Comparison of ENCODE assay signal across 8 cellular contexts in genomic region chr4:1290165-1290977, GRCh38. TPM values are rescaled to one million over a fixed set of nuclear protein-coding genes. Genes with fewer than 3 reads are reported as not detected.
DNase-seq lines count a peak whose midpoint lies in the region; ATAC-seq, FAIRE-seq and TF ChIP-seq lines count a peak whose summit lies in the region.

No MANE protein-coding gene starts in this region.

- BruUV-seq in GM12878 (replicated peaks; lab: Mats Ljungman, UMichigan): no TSS peak

- H3K4me2 ChIP-seq in GM12878 (ENCODE audit: control insufficient read depth, insufficient read depth): peak overlapping the region; percentile 44

- no peak for DNase-seq in activated T-cell treated with anti-CD3 and anti-CD28 coated beads, Interleukin-2, amount 50 U/mL, for 4 hours
- DNase-seq in activated T-cell treated with anti-CD3 and anti-CD28 coated beads for 4 hours: no peak
- DNase-seq in HuH-7.5 (ENCODE audit: low spot score): peak; percentile 58
- DNase-seq in GM12878 (ENCODE audit: low read depth, low spot score): no peak
- DNase-seq in left lung: no peak
- DNase-seq in thyroid gland: peak; percentile 50
- no peak for DNase-seq in GM19238 (ENCODE audit: insufficient read length, low spot score)

- H3K27ac ChIP-seq in GM12878 (ENCODE audit: control insufficient read depth, insufficient read depth) (peak overlapping the region; percentile 78), left lung (peak overlapping the region; percentile 67 to 85), thyroid gland (peak overlapping the region; percentile 38 to 70 (median 68))

- no peak for TF ChIP-seq CTCF in GM12878 (IDR thresholded peaks at IDR 0.05 in 2 of 3, conservative IDR thresholded peaks at IDR 0.05 in 1 of 3; ENCODE audit: control insufficient read depth in 2 of 3, extremely low read depth in 1 of 3, insufficient read depth in 1 of 3, low read depth in 3 of 3, low read length in 3 of 3)
- no peak for TF ChIP-seq CTCF in left lung (IDR thresholded peaks at IDR 0.05)
- no peak for TF ChIP-seq CTCF in thyroid gland (IDR thresholded peaks at IDR 0.05)

- H2AFZ ChIP-seq in GM12878 (ENCODE audit: control insufficient read depth, low read depth, low read length): no peak overlapping the region

- H3K27me3 Mint-ChIP-seq in activated T-cell treated with anti-CD3 and anti-CD28 coated beads, Interleukin-2, amount 50 U/mL, for 4 hours (ENCODE audit: low read depth): no peaks in the 10 kb centered on the region

- no peak for FAIRE-seq in GM12878 (lab: Jason Lieb, UNC)

- H3K9ac ChIP-seq in GM12878 (ENCODE audit: control insufficient read depth, insufficient read depth, low read length): peak overlapping the region; percentile 85

- peak; percentile 3 to 15 for ATAC-seq in activated T-cell treated with anti-CD3 and anti-CD28 coated beads, Interleukin-2, amount 50 U/mL, for 4 hours
- ATAC-seq in GM12878: peak; percentile 2; the same call in 2 of the 3 replicates
- ATAC-seq in left lung: peak; percentile 4
- no peak for ATAC-seq in GM18858 (IDR thresholded peaks at IDR 0.05; ENCODE audit: unreplicated experiment)

- H3K27me3 ChIP-seq in GM12878 (replicated peaks in 1 of 2; ENCODE audit: control insufficient read depth in 2 of 2, insufficient read depth in 2 of 2, low read length in 1 of 2) (no peaks in the 10 kb centered on the region), left lung (no peaks in the 10 kb centered on the region), thyroid gland (no peaks in the 10 kb centered on the region)

- peak overlapping the region; percentile 92 for H3K4me3 Mint-ChIP-seq in activated T-cell treated with anti-CD3 and anti-CD28 coated beads, Interleukin-2, amount 50 U/mL, for 4 hours

- H3K4me1 ChIP-seq in GM12878 (ENCODE audit: control insufficient read depth, insufficient read depth, low read length): peaks cover 19% of the 10 kb centered on the region
- H3K4me1 ChIP-seq in left lung: peaks cover 8 to 58% of the 10 kb centered on the region in 2 donors
- peaks cover 32 to 42% of the 10 kb centered on the region in 2 donors for H3K4me1 ChIP-seq in thyroid gland

- peaks cover 51% of the 10 kb centered on the region for H3K79me2 ChIP-seq in GM12878 (ENCODE audit: control insufficient read depth, insufficient read depth, low read length)

- no peak for TF ChIP-seq EP300 in GM12878 (IDR thresholded peaks at IDR 0.05; ENCODE audit: borderline replicate concordance in 1 of 2, control insufficient read depth in 1 of 2, low read depth in 2 of 2, low read length in 2 of 2)

- no peak for TF ChIP-seq RAD21 in GM12878 (IDR thresholded peaks at IDR 0.05; ENCODE audit: insufficient read depth, low read depth, low read length)

- H3K9me3 ChIP-seq in GM12878 (replicated peaks; ENCODE audit: control insufficient read depth, insufficient read depth, low read length) (no peaks in the 10 kb centered on the region; the same call in 1 of the 3 replicates), left lung (peaks cover 0 to 4% of the 10 kb centered on the region in 2 donors), thyroid gland (no peaks in the 10 kb centered on the region)

- peaks cover 6% of the 10 kb centered on the region for H3K36me3 Mint-ChIP-seq in activated T-cell treated with anti-CD3 and anti-CD28 coated beads, Interleukin-2, amount 50 U/mL, for 4 hours (ENCODE audit: insufficient read depth)

- RAD21 ChIA-PET in GM12878 (lab: Charles Lee; ENCODE audit: unreplicated experiment): interaction anchor here (0.6 to 3.4 kb wide), 5 partner anchors 23 to 160 kb away, joined by 3 to 28 read pairs (median 3); partner anchors contain the start of gene UVSSA

- peak; percentile 57 for TF ChIP-seq POLR2A in GM12878 (IDR thresholded peaks at IDR 0.05; ENCODE audit: low read depth, low read length)
- TF ChIP-seq POLR2A in thyroid gland (IDR thresholded peaks at IDR 0.05): no peak

- H3K4me3 ChIP-seq in GM12878 (peak overlapping the region; percentile 87), left lung (peak overlapping the region; percentile 85 to 94), thyroid gland (replicated peaks in 1 of 3) (peak overlapping the region; percentile 27 to 89 (median 82))

- H3K36me3 ChIP-seq in GM12878 (ENCODE audit: control insufficient read depth in 2 of 2, insufficient read depth in 2 of 2, low read length in 1 of 2): no peaks in the 10 kb centered on the region; a peak in 1 of 4 replicates
- peaks cover 0 to 6% of the 10 kb centered on the region in 2 donors for H3K36me3 ChIP-seq in left lung
- no peaks in the 10 kb centered on the region for H3K36me3 ChIP-seq in thyroid gland

- in situ Hi-C loops in GM12878 (cut with MboI): loop anchor here (5.0 kb wide), 1 partner anchor 57 kb away; the partner anchor contains the start of gene UVSSA

- POLR2A ChIA-PET in GM12878 (lab: Charles Lee): interaction anchor here (1.0 to 2.1 kb wide), 4 partner anchors 41 to 509 kb away, joined by 4 to 9 read pairs (median 6); partner anchors contain the start of genes CTBP1 and UVSSA

- peaks cover 46% of the 10 kb centered on the region for H3K4me1 Mint-ChIP-seq in activated T-cell treated with anti-CD3 and anti-CD28 coated beads, Interleukin-2, amount 50 U/mL, for 4 hours (ENCODE audit: low read depth)

- SMC1A ChIA-PET in GM12878 (lab: Charles Lee; ENCODE audit: uncharacterized antibody, unreplicated experiment): interaction anchor here (1.0 to 3.0 kb wide), 5 partner anchors 19 to 106 kb away, joined by 3 to 15 read pairs (median 4); partner anchors contain the start of gene UVSSA

- intact Hi-C loops in GM12878 (cut with micrococcal nuclease; ENCODE audit: unreplicated experiment): no loop called here
- intact Hi-C loops in left lung (cut with DNase I): no loop called here
- intact Hi-C loops in thyroid gland (cut with DNase I): no loop called here

- WGBS in GM12878 (ENCODE audit: insufficient coverage, insufficient replicate concordance, low lambda C conversion rate, missing lambda C conversion rate): 3% methylated on average over 33 of the region's 47 CpGs
- 1 to 2% methylated on average over 22 to 23 of the region's 47 CpGs for WGBS in thyroid gland, 2 donors

- CTCF ChIA-PET in GM12878 (lab: Yijun Ruan, JAX): interaction anchor here (0.6 to 2.3 kb wide), 7 partner anchors 10 to 403 kb away, joined by 3 to 12 read pairs (median 4); no protein-coding TSS in a partner anchor

- H3K9me3 Mint-ChIP-seq in activated T-cell treated with anti-CD3 and anti-CD28 coated beads, Interleukin-2, amount 50 U/mL, for 4 hours: no peaks in the 10 kb centered on the region

- H4K20me1 ChIP-seq in GM12878 (ENCODE audit: control insufficient read depth, insufficient read depth): no peaks in the 10 kb centered on the region

RNA-seq across cellular contexts. Expression of gene MAEA, which starts 0.7 kb away (rescaled TPM):
- total RNA-seq in activated T-cell treated with anti-CD3 and anti-CD28 coated beads, Interleukin-2, amount 50 U/mL, for 4 hours: 10 to 100 TPM; 61.9 to 66.9 (median 65.3) TPM
- 57.4 and 73.6 TPM in 2 replicates for total RNA-seq in GM12878 (2013; cell fraction: nucleolus; rRNA removed)
- total RNA-seq in GM12878 (2014; rRNA removed) (47.1 and 52.1 TPM in 2 replicates), GM12878 (2014; rRNA removed; fragmentation: Illumina TruSeq; extraction: Trizol) (19.2 and 23.9 TPM in 2 replicates), GM12878 (2021) (61.7 and 63.1 TPM in 2 replicates), left lung (10 to 100 TPM; 43.8 to 56.3 TPM), thyroid gland (10 to 100 TPM; 85.3 to 99.5 (median 87.3) TPM)
- polyA plus RNA-seq in GM12878 (2011; ENCODE audit: low read depth): 13.5 TPM
- polyA plus RNA-seq in GM12878 (2011; rRNA removed) (35.0 and 57.0 TPM in 2 replicates), GM12878 (2014; fragmentation: Illumina TruSeq; extraction: Trizol) (8.8 and 21.4 TPM in 2 replicates), GM12878 (2014; fragmentation: Nextera tagmentation; extraction: Ambion mirVana) (1 to 10 TPM; 3.6 to 7.5 TPM), GM12878 (2014; rRNA removed) (63.7 and 67.3 TPM in 2 replicates), GM12878 (2016; fragmentation: Nextera tagmentation; extraction: Ambion mirVana) (10 to 100 TPM; 63.6 to 67.1 TPM)
- polyA plus RNA-seq in GM12878 (2011; cell fraction: cytosol; rRNA removed): 70.9 and 100 TPM in 2 replicates
- 236 and 285 TPM in 2 replicates for polyA plus RNA-seq in GM12878 (2011; cell fraction: nucleus; rRNA removed)
- polyA plus RNA-seq in GM12878 (2012): 33.4 and 36.2 TPM in 2 replicates
- 27.7 and 52.1 TPM in 2 replicates for polyA minus RNA-seq in GM12878 (2011; rRNA and poly(A)+ RNA removed)
- 26.6 and 31.9 TPM in 2 replicates for polyA minus RNA-seq in GM12878 (2011; cell fraction: cytosol; rRNA and poly(A)+ RNA removed)
- polyA minus RNA-seq in GM12878 (2011; cell fraction: nucleus; rRNA and poly(A)+ RNA removed): 42.7 and 54.5 TPM in 2 replicates

RNA-seq across cellular contexts. Expression of gene CTBP1, which starts 41.4 kb away (rescaled TPM):
- 100 to 1,000 TPM; 166 to 186 (median 177) TPM for total RNA-seq in activated T-cell treated with anti-CD3 and anti-CD28 coated beads, Interleukin-2, amount 50 U/mL, for 4 hours
- 114 and 143 TPM in 2 replicates for total RNA-seq in GM12878 (2013; cell fraction: nucleolus; rRNA removed)
- total RNA-seq in GM12878 (2014; rRNA removed): 143 and 160 TPM in 2 replicates
- 53.9 and 62.2 TPM in 2 replicates for total RNA-seq in GM12878 (2014; rRNA removed; fragmentation: Illumina TruSeq; extraction: Trizol)
- total RNA-seq in GM12878 (2021): 182 TPM in 2 replicates
- 42.6 TPM for polyA plus RNA-seq in GM12878 (2011; ENCODE audit: low read depth)
- polyA plus RNA-seq in GM12878 (2011; rRNA removed): 59.1 and 78.2 TPM in 2 replicates
- 120 and 316 TPM in 2 replicates for polyA plus RNA-seq in GM12878 (2011; cell fraction: cytosol; rRNA removed)
- 515 and 586 TPM in 2 replicates for polyA plus RNA-seq in GM12878 (2011; cell fraction: nucleus; rRNA removed)
- 132 and 134 TPM in 2 replicates for polyA plus RNA-seq in GM12878 (2012)
- 45.1 and 63.9 TPM in 2 replicates for polyA plus RNA-seq in GM12878 (2014; fragmentation: Illumina TruSeq; extraction: Trizol)
- polyA plus RNA-seq in GM12878 (2014; fragmentation: Nextera tagmentation; extraction: Ambion mirVana): 10 to 100 TPM in 1 of 2 experiments, 1 to 10 TPM in 1; 7.4 to 21.2 TPM
- polyA plus RNA-seq in GM12878 (2014; rRNA removed): 164 and 182 TPM in 2 replicates
- 10 to 100 TPM; 36.8 to 43.1 TPM for polyA plus RNA-seq in GM12878 (2016; fragmentation: Nextera tagmentation; extraction: Ambion mirVana)
- polyA minus RNA-seq in GM12878 (2011; rRNA and poly(A)+ RNA removed): 94.5 and 212 TPM in 2 replicates
- 114 and 138 TPM in 2 replicates for polyA minus RNA-seq in GM12878 (2011; cell fraction: cytosol; rRNA and poly(A)+ RNA removed)
- 50.2 and 76.5 TPM in 2 replicates for polyA minus RNA-seq in GM12878 (2011; cell fraction: nucleus; rRNA and poly(A)+ RNA removed)
- total RNA-seq in left lung: 100 to 1,000 TPM; 146 to 167 TPM
- total RNA-seq in thyroid gland: 100 to 1,000 TPM; 102 to 226 (median 177) TPM

RNA-seq across cellular contexts. Expression of gene UVSSA, which starts 56.6 kb away (rescaled TPM):
- 10 to 100 TPM; 17.2 to 20.5 (median 18.9) TPM for total RNA-seq in activated T-cell treated with anti-CD3 and anti-CD28 coated beads, Interleukin-2, amount 50 U/mL, for 4 hours
- 61.4 and 76.6 TPM in 2 replicates for total RNA-seq in GM12878 (2013; cell fraction: nucleolus; rRNA removed)
- total RNA-seq in GM12878 (2014; rRNA removed) (5.1 and 5.3 TPM in 2 replicates), GM12878 (2014; rRNA removed; fragmentation: Illumina TruSeq; extraction: Trizol) (2.6 and 3.1 TPM in 2 replicates), GM12878 (2021) (14.2 and 16.8 TPM in 2 replicates), left lung (10 to 100 TPM; 33.0 to 36.6 TPM), thyroid gland (10 to 100 TPM; 16.7 to 38.7 (median 27.7) TPM)
- 4.5 TPM for polyA plus RNA-seq in GM12878 (2011; ENCODE audit: low read depth)
- polyA plus RNA-seq in GM12878 (2011; rRNA removed) (3.2 and 3.7 TPM in 2 replicates), GM12878 (2014; fragmentation: Illumina TruSeq; extraction: Trizol) (2.7 and 3.6 TPM in 2 replicates), GM12878 (2014; fragmentation: Nextera tagmentation; extraction: Ambion mirVana) (under 1 TPM; 0.34 to 0.82 TPM), GM12878 (2014; rRNA removed) (8.5 and 11.7 TPM in 2 replicates), GM12878 (2016; fragmentation: Nextera tagmentation; extraction: Ambion mirVana) (1 to 10 TPM; 3.4 to 3.6 TPM)
- polyA plus RNA-seq in GM12878 (2011; cell fraction: cytosol; rRNA removed): 3.4 and 4.5 TPM in 2 replicates
- polyA plus RNA-seq in GM12878 (2011; cell fraction: nucleus; rRNA removed): 51.4 and 66.4 TPM in 2 replicates
- polyA plus RNA-seq in GM12878 (2012): 8.3 and 8.5 TPM in 2 replicates
- polyA minus RNA-seq in GM12878 (2011; rRNA and poly(A)+ RNA removed): 2.9 and 4.9 TPM in 2 replicates
- polyA minus RNA-seq in GM12878 (2011; cell fraction: cytosol; rRNA and poly(A)+ RNA removed): 1.5 and 3.3 TPM in 2 replicates
- 9.3 and 15.8 TPM in 2 replicates for polyA minus RNA-seq in GM12878 (2011; cell fraction: nucleus; rRNA and poly(A)+ RNA removed)

Comparison
In these comparisons a context has a peak if more than half of its experiments do, and no peak if none do; other contexts are left out.
1. DNase-seq: peak in HuH-7.5 (single experiment) and thyroid gland (2 of 2); none in activated T-cell treated with anti-CD3 and anti-CD28 coated beads, Interleukin-2, amount 50 U/mL, for 4 hours (single experiment), activated T-cell treated with anti-CD3 and anti-CD28 coated beads for 4 hours (single experiment), GM12878 (single experiment), left lung (0 of 2) and GM19238 (single experiment).
2. Peak in every context shown above with its lines, with median percentiles within 50 percentile points of each other: H3K27ac ChIP-seq and H3K4me3 ChIP-seq.